In genomic region chr12:55966408-55967281, GRCh38 we compare ENCODE assay signal across 8 cellular contexts. TPM values are rescaled to one million over a fixed set of nuclear protein-coding genes. Genes with fewer than 3 reads are reported as not detected.
DNase-seq lines count a peak whose midpoint lies in the region; ATAC-seq, FAIRE-seq and TF ChIP-seq lines count a peak whose summit lies in the region.

TSS of gene CDK2 (plus strand) at chr12:55966830. CDS start at chr12:55967009, 179 bp downstream.

- peak within 1 kb of the TSS; percentile 92 for H3K4me3 ChIP-seq in ascending aorta

- H3K27ac ChIP-seq in ascending aorta = peak within 1 kb of the TSS; percentile 83 to 93

- H3K4me1 ChIP-seq in ascending aorta = peaks cover 0 to 9% of the 10 kb centered on the region in 2 donors

- FAIRE-seq in GM18507 (lab: Jason Lieb, UNC) = peak; percentile 89

- intact Hi-C loops in ascending aorta (cut with DNase I) = loop anchor here (2.0 kb wide), 1 partner anchor 36 kb away; the partner anchor contains the start of gene DGKA

- TF ChIP-seq CTCF in ascending aorta (IDR thresholded peaks at IDR 0.05) = no peak

- DNase-seq in GM18507 (ENCODE audit: extremely low spot score, insufficient read length, low read depth) (peak; percentile 87), NCI-H187 treated with DMSO at 0.1 percent for 48 hours (lab: John Stamatoyannopoulos, UW) (peak; percentile 61), T-helper 22 cell (ENCODE audit: low read depth) (peak; percentile 79), ascending aorta (ENCODE audit: low spot score in 2 of 2) (peak; percentile 74 to 97), hepatic stellate cell (ENCODE audit: low spot score) (peak; percentile 92), retina (peak; percentile 91), cortex of kidney (lab: John Stamatoyannopoulos, UW) (no peak)

- ATAC-seq in HG02938 (IDR thresholded peaks at IDR 0.05; ENCODE audit: unreplicated experiment) = peak; percentile 94

- no peaks in the 10 kb centered on the region for H3K9me3 ChIP-seq in ascending aorta

- H3K36me3 ChIP-seq in ascending aorta = no peaks in the 10 kb centered on the region

- H3K27me3 ChIP-seq in ascending aorta = no peaks in the 10 kb centered on the region

RNA-seq across cellular contexts. Expression of gene CDK2, which starts in this region (rescaled TPM):
- total RNA-seq in ascending aorta = 24.5 TPM
